In the genomic region with DNA sequence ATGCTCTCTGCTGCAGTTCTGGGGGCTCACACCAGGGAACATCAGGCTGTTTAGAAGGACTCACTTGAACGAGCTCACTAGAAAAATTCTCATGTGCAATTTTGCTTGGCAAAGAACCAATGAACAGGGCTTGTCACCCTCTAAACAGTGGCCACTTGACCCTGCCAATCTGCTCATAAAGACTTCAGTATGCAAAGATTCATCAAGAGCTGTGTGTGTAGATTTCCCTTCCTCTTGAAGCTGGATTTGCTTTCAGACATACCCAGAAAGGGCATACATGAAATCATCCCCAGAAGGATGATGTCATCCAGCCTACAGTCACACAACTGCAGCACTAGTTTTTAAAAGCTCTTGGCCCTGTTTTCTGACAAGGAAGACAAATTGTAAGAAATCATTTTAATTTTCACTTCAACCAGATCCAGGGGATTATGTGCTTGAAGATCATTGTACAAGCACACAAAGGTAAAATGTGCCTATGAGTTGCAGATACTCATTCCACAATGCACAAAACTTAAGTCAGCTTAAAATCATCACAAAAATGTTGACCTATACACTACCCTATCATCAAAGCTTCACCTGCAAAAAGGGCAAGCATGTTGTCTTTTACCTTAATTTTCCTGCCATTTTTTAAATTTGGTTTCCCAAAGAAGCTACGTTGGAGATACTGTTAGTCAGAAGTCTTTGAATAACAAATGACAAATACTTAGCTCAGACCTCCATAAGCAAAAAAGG, we compare ENCODE assay signal across 9 cellular contexts. TPM values are rescaled to one million over a fixed set of nuclear protein-coding genes. Genes with fewer than 3 reads are reported as not detected.
A peak's percentile ranks its signal among the peaks of the same experiment; 100 is the strongest.
DNase-seq lines count a peak whose midpoint lies in the region; ATAC-seq and TF ChIP-seq lines count a peak whose summit lies in the region.
"Had no signal": no experiment of that assay in that cellular context is flagged by ENCODE, and none has a peak within 500 bp of the region (broad histone marks: within the 10 kb centered on the region; RNA-seq: fewer than 3 reads in every experiment).

No MANE protein-coding gene starts in this region.

- no peak overlapping the region for H3K27ac Mint-ChIP-seq in endothelial cell (ENCODE audit: unreplicated experiment)

- DNase-seq in CD1c-positive myeloid dendritic cell (ENCODE audit: extremely low spot score), result peak; percentile 67
- peak; percentile 39 for DNase-seq in amniotic stem cell (lab: John Stamatoyannopoulos, UW)
- peak; percentile 60 for DNase-seq in lung (ENCODE audit: low spot score)
- no peak for DNase-seq in endothelial cell (ENCODE audit: low spot score)
- DNase-seq in substantia nigra (lab: John Stamatoyannopoulos, UW), result no peak
- DNase-seq in OCI-M2 (lab: John Stamatoyannopoulos, UW; ENCODE audit: unreplicated experiment), result no peak
- no peak for DNase-seq in NCI-H82 treated with DMSO at 0.1 percent for 48 hours (lab: John Stamatoyannopoulos, UW; ENCODE audit: unreplicated experiment)
- DNase-seq: NCI-H2081 had no signal

- H3K27me3 ChIP-seq in lung (ENCODE audit: control insufficient read depth, insufficient read depth), result no peaks in the 10 kb centered on the region

- no peak overlapping the region for H3K4me3 Mint-ChIP-seq in endothelial cell (ENCODE audit: unreplicated experiment)

- TF ChIP-seq RAD21 in Ishikawa (IDR thresholded peaks at IDR 0.05; ENCODE audit: low read depth), result no peak

- no peaks in the 10 kb centered on the region for H3K9me3 Mint-ChIP-seq in endothelial cell (ENCODE audit: unreplicated experiment)

- H3K36me3 ChIP-seq in lung (ENCODE audit: control insufficient read depth in 2 of 2, insufficient read depth in 2 of 2, low read length in 2 of 2), result no peaks in the 10 kb centered on the region

- peaks cover 11% of the 10 kb centered on the region for H3K27me3 Mint-ChIP-seq in endothelial cell (ENCODE audit: unreplicated experiment)

- no peaks in the 10 kb centered on the region for H3K36me3 Mint-ChIP-seq in endothelial cell (ENCODE audit: low read depth, unreplicated experiment)

- TF ChIP-seq CTCF in lung (IDR thresholded peaks at IDR 0.05; ENCODE audit: control extremely low read depth, extremely low read depth) (no peak), endothelial cell (IDR thresholded peaks at IDR 0.05; ENCODE audit: unreplicated experiment) (no peak)

- peaks cover 0 to 2% of the 10 kb centered on the region in 2 donors for H3K4me1 ChIP-seq in lung (ENCODE audit: control insufficient read depth in 2 of 2, insufficient read depth in 2 of 2, low read length in 2 of 2)

- H3K9me3 ChIP-seq in lung (ENCODE audit: control insufficient read depth in 2 of 2, insufficient read depth in 1 of 2, low read length in 1 of 2), result no peaks in the 10 kb centered on the region

- no peak for TF ChIP-seq EP300 in Ishikawa (IDR thresholded peaks at IDR 0.05; ENCODE audit: borderline replicate concordance)

- ATAC-seq in lung (ENCODE audit: insufficient read depth, low FRiP score), result peak; percentile 30

- H3K27ac ChIP-seq in lung (ENCODE audit: low read depth in 1 of 2, low read length in 1 of 2) (peak overlapping the region in 1 of 2 donors; percentile 61), substantia nigra (ENCODE audit: low read depth, low read length, poor library complexity, severe bottlenecking) (no peak overlapping the region)

- H3K4me3 ChIP-seq in lung, result no peak overlapping the region

- peaks cover 24% of the 10 kb centered on the region for H3K4me1 Mint-ChIP-seq in endothelial cell (ENCODE audit: unreplicated experiment)

- 61 to 73% methylated on average over 2 of the region's 2 CpGs for WGBS in lung, 2 donors

TF ChIP-seq in Ishikawa, 13 proteins besides CTCF, POLR2A, EP300 and RAD21:
- TF ChIP-seq TEAD4 (IDR thresholded peaks at IDR 0.05) (0 out of 2 replicates have a peak, but pooled peaks have one; percentile 19), FOXM1 (IDR thresholded peaks at IDR 0.05; ENCODE audit: borderline replicate concordance, low read depth) (no peak), NFIC (IDR thresholded peaks at IDR 0.05) (peak; percentile 25; the same call in 1 of the 2 replicates), CREB1 (IDR thresholded peaks at IDR 0.05; ENCODE audit: low read depth) (no peak), CEBPB (IDR thresholded peaks at IDR 0.05) (no peak), EGR1 (IDR thresholded peaks at IDR 0.05) (no peak)
- TF ChIP-seq, protein P1, sequence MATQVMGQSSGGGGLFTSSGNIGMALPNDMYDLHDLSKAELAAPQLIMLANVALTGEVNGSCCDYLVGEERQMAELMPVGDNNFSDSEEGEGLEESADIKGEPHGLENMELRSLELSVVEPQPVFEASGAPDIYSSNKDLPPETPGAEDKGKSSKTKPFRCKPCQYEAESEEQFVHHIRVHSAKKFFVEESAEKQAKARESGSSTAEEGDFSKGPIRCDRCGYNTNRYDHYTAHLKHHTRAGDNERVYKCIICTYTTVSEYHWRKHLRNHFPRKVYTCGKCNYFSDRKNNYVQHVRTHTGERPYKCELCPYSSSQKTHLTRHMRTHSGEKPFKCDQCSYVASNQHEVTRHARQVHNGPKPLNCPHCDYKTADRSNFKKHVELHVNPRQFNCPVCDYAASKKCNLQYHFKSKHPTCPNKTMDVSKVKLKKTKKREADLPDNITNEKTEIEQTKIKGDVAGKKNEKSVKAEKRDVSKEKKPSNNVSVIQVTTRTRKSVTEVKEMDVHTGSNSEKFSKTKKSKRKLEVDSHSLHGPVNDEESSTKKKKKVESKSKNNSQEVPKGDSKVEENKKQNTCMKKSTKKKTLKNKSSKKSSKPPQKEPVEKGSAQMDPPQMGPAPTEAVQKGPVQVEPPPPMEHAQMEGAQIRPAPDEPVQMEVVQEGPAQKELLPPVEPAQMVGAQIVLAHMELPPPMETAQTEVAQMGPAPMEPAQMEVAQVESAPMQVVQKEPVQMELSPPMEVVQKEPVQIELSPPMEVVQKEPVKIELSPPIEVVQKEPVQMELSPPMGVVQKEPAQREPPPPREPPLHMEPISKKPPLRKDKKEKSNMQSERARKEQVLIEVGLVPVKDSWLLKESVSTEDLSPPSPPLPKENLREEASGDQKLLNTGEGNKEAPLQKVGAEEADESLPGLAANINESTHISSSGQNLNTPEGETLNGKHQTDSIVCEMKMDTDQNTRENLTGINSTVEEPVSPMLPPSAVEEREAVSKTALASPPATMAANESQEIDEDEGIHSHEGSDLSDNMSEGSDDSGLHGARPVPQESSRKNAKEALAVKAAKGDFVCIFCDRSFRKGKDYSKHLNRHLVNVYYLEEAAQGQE (IDR thresholded peaks at IDR 0.05; ENCODE audit: low read depth), result no peak
- TF ChIP-seq, protein P2, sequence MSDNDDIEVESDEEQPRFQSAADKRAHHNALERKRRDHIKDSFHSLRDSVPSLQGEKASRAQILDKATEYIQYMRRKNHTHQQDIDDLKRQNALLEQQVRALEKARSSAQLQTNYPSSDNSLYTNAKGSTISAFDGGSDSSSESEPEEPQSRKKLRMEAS (IDR thresholded peaks at IDR 0.05), result no peak
- TF ChIP-seq, protein P3, sequence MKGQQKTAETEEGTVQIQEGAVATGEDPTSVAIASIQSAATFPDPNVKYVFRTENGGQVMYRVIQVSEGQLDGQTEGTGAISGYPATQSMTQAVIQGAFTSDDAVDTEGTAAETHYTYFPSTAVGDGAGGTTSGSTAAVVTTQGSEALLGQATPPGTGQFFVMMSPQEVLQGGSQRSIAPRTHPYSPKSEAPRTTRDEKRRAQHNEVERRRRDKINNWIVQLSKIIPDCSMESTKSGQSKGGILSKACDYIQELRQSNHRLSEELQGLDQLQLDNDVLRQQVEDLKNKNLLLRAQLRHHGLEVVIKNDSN (IDR thresholded peaks at IDR 0.05), result no peak

RNA-seq across cellular contexts. Expression of a gene that starts 5.2 kb away (rescaled TPM):
- total RNA-seq in lung (100 to 1,000 TPM in 1 of 2 donors, 10 to 100 TPM in 1; 75.8 to 102 TPM), endothelial cell (ENCODE audit: unreplicated experiment) (92.3 TPM)
- 10 to 100 TPM; 38.0 to 53.2 TPM for polyA plus RNA-seq in lung

Comparison
In these comparisons a context has a peak if more than half of its experiments do, and no peak if none do; other contexts are left out.
1. DNase-seq: peak in CD1c-positive myeloid dendritic cell (single experiment), amniotic stem cell (single experiment) and lung (single experiment); none in endothelial cell (single experiment), substantia nigra (0 of 49), OCI-M2 (single experiment) and NCI-H82 treated with DMSO at 0.1 percent for 48 hours (single experiment).